Comparison of ENCODE assay signal across 1 cellular context in genomic region chr19:35295792-35296462, GRCh38.
TF ChIP-seq lines count a peak whose summit lies in the region.

No MANE protein-coding gene starts in this region.

TF ChIP-seq in K562, 482 proteins besides CTCF, POLR2A, EP300 and RAD21 (continued from another document and continues in another):
- TF ChIP-seq ZNF592 (IDR thresholded peaks at IDR 0.05) (0 out of 2 replicates have a peak, but pooled peaks have one; percentile 59), THRAP3 (IDR thresholded peaks at IDR 0.05; ENCODE audit: borderline replicate concordance) (no peak), NCOA1 (IDR thresholded peaks at IDR 0.05; ENCODE audit: low read depth) (no peak), SRSF3 (IDR thresholded peaks at IDR 0.05; ENCODE audit: insufficient read depth, low read length) (no peak), ZBED1 (IDR thresholded peaks at IDR 0.05) (no peak), POLR2AphosphoS5 (IDR thresholded peaks at IDR 0.05; ENCODE audit: control insufficient read depth, insufficient read depth, low read depth, low read length) (peak; percentile 25; the same call in 1 of the 2 replicates), ARID3B (CRISPR knock-in tag; IDR thresholded peaks at IDR 0.05; ENCODE audit: borderline replicate concordance) (no peak), ZNF232 (CRISPR knock-in tag; IDR thresholded peaks at IDR 0.05) (no peak), HMGN3 (IDR thresholded peaks at IDR 0.05; ENCODE audit: borderline replicate concordance, extremely low read depth, insufficient read length, low read depth, low read length) (no peak), KDM1A (IDR thresholded peaks at IDR 0.05) (peak in 1 of 2 experiments; percentile 58; a peak in 2 of 4 replicates), ZBTB7A (IDR thresholded peaks at IDR 0.05; ENCODE audit: borderline replicate concordance, control insufficient read depth, low read depth, low read length) (peak; percentile 51; the same call in 1 of the 2 replicates), EGR1 (conservative IDR thresholded peaks at IDR 0.05) (peak; percentile 53; the same call in 1 of the 2 replicates), ZNF12 (CRISPR knock-in tag; IDR thresholded peaks at IDR 0.05) (no peak), SLC30A9 (CRISPR knock-in tag; IDR thresholded peaks at IDR 0.05) (no peak), ZNF431 (CRISPR knock-in tag; IDR thresholded peaks at IDR 0.05) (no peak), PML (IDR thresholded peaks at IDR 0.05; ENCODE audit: low read length) (no peak), ZNF79 (CRISPR knock-in tag; IDR thresholded peaks at IDR 0.05; ENCODE audit: low read depth) (no peak), BRCA1 (IDR thresholded peaks at IDR 0.05) (no peak), BRCA1 (CRISPR knock-in tag; IDR thresholded peaks at IDR 0.05) (no peak), CCNT2 (IDR thresholded peaks at IDR 0.05; ENCODE audit: borderline replicate concordance, extremely low read depth, insufficient read length, low read depth, low read length) (no peak), ZNF174 (CRISPR knock-in tag; IDR thresholded peaks at IDR 0.05) (no peak), MCM2 (IDR thresholded peaks at IDR 0.05; ENCODE audit: low read depth) (no peak), LARP7 (IDR thresholded peaks at IDR 0.05) (no peak), U2AF2 (optimal IDR thresholded peaks at IDR 0.05; ENCODE audit: low read depth, low read length) (no peak)
- TF ChIP-seq, protein P1, sequence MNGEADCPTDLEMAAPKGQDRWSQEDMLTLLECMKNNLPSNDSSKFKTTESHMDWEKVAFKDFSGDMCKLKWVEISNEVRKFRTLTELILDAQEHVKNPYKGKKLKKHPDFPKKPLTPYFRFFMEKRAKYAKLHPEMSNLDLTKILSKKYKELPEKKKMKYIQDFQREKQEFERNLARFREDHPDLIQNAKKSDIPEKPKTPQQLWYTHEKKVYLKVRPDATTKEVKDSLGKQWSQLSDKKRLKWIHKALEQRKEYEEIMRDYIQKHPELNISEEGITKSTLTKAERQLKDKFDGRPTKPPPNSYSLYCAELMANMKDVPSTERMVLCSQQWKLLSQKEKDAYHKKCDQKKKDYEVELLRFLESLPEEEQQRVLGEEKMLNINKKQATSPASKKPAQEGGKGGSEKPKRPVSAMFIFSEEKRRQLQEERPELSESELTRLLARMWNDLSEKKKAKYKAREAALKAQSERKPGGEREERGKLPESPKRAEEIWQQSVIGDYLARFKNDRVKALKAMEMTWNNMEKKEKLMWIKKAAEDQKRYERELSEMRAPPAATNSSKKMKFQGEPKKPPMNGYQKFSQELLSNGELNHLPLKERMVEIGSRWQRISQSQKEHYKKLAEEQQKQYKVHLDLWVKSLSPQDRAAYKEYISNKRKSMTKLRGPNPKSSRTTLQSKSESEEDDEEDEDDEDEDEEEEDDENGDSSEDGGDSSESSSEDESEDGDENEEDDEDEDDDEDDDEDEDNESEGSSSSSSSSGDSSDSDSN (IDR thresholded peaks at IDR 0.05; ENCODE audit: borderline replicate concordance in 1 of 2, low read depth in 2 of 2, low read length in 2 of 2): 0 out of 4 replicates have a peak, but pooled peaks of 1 of the 2 experiments have one; percentile 71
- TF ChIP-seq, protein P2, sequence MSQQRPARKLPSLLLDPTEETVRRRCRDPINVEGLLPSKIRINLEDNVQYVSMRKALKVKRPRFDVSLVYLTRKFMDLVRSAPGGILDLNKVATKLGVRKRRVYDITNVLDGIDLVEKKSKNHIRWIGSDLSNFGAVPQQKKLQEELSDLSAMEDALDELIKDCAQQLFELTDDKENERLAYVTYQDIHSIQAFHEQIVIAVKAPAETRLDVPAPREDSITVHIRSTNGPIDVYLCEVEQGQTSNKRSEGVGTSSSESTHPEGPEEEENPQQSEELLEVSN (IDR thresholded peaks at IDR 0.05; ENCODE audit: borderline replicate concordance in 1 of 2, extremely low read depth in 1 of 2, insufficient read depth in 1 of 2, insufficient read length in 1 of 2, low read depth in 1 of 2, low read length in 1 of 2, poor library complexity in 1 of 2, severe bottlenecking in 1 of 2): peak in 1 of 2 experiments; percentile 90
- TF ChIP-seq, protein P3, sequence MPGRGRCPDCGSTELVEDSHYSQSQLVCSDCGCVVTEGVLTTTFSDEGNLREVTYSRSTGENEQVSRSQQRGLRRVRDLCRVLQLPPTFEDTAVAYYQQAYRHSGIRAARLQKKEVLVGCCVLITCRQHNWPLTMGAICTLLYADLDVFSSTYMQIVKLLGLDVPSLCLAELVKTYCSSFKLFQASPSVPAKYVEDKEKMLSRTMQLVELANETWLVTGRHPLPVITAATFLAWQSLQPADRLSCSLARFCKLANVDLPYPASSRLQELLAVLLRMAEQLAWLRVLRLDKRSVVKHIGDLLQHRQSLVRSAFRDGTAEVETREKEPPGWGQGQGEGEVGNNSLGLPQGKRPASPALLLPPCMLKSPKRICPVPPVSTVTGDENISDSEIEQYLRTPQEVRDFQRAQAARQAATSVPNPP (IDR thresholded peaks at IDR 0.05; ENCODE audit: borderline replicate concordance, insufficient read depth, insufficient read length): no peak
- TF ChIP-seq, protein P4, sequence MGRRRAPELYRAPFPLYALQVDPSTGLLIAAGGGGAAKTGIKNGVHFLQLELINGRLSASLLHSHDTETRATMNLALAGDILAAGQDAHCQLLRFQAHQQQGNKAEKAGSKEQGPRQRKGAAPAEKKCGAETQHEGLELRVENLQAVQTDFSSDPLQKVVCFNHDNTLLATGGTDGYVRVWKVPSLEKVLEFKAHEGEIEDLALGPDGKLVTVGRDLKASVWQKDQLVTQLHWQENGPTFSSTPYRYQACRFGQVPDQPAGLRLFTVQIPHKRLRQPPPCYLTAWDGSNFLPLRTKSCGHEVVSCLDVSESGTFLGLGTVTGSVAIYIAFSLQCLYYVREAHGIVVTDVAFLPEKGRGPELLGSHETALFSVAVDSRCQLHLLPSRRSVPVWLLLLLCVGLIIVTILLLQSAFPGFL (CRISPR knock-in tag; IDR thresholded peaks at IDR 0.05): no peak
- TF ChIP-seq, protein P5, sequence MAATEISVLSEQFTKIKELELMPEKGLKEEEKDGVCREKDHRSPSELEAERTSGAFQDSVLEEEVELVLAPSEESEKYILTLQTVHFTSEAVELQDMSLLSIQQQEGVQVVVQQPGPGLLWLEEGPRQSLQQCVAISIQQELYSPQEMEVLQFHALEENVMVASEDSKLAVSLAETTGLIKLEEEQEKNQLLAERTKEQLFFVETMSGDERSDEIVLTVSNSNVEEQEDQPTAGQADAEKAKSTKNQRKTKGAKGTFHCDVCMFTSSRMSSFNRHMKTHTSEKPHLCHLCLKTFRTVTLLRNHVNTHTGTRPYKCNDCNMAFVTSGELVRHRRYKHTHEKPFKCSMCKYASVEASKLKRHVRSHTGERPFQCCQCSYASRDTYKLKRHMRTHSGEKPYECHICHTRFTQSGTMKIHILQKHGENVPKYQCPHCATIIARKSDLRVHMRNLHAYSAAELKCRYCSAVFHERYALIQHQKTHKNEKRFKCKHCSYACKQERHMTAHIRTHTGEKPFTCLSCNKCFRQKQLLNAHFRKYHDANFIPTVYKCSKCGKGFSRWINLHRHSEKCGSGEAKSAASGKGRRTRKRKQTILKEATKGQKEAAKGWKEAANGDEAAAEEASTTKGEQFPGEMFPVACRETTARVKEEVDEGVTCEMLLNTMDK (IDR thresholded peaks at IDR 0.05; ENCODE audit: borderline replicate concordance, insufficient read depth, low read depth, low read length, poor library complexity, severe bottlenecking): no peak
- TF ChIP-seq, protein P6, sequence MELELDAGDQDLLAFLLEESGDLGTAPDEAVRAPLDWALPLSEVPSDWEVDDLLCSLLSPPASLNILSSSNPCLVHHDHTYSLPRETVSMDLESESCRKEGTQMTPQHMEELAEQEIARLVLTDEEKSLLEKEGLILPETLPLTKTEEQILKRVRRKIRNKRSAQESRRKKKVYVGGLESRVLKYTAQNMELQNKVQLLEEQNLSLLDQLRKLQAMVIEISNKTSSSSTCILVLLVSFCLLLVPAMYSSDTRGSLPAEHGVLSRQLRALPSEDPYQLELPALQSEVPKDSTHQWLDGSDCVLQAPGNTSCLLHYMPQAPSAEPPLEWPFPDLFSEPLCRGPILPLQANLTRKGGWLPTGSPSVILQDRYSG (tag; conservative IDR thresholded peaks at IDR 0.05; ENCODE audit: low read depth): no peak
- TF ChIP-seq, protein P7, sequence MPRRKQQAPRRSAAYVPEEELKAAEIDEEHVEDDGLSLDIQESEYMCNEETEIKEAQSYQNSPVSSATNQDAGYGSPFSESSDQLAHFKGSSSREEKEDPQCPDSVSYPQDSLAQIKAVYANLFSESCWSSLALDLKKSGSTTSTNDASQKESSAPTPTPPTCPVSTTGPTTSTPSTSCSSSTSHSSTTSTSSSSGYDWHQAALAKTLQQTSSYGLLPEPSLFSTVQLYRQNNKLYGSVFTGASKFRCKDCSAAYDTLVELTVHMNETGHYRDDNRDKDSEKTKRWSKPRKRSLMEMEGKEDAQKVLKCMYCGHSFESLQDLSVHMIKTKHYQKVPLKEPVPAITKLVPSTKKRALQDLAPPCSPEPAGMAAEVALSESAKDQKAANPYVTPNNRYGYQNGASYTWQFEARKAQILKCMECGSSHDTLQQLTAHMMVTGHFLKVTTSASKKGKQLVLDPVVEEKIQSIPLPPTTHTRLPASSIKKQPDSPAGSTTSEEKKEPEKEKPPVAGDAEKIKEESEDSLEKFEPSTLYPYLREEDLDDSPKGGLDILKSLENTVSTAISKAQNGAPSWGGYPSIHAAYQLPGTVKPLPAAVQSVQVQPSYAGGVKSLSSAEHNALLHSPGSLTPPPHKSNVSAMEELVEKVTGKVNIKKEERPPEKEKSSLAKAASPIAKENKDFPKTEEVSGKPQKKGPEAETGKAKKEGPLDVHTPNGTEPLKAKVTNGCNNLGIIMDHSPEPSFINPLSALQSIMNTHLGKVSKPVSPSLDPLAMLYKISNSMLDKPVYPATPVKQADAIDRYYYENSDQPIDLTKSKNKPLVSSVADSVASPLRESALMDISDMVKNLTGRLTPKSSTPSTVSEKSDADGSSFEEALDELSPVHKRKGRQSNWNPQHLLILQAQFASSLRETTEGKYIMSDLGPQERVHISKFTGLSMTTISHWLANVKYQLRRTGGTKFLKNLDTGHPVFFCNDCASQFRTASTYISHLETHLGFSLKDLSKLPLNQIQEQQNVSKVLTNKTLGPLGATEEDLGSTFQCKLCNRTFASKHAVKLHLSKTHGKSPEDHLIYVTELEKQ (CRISPR knock-in tag; IDR thresholded peaks at IDR 0.05): no peak
